Comparison of ENCODE assay signal across 15 cellular contexts in the genomic region with DNA sequence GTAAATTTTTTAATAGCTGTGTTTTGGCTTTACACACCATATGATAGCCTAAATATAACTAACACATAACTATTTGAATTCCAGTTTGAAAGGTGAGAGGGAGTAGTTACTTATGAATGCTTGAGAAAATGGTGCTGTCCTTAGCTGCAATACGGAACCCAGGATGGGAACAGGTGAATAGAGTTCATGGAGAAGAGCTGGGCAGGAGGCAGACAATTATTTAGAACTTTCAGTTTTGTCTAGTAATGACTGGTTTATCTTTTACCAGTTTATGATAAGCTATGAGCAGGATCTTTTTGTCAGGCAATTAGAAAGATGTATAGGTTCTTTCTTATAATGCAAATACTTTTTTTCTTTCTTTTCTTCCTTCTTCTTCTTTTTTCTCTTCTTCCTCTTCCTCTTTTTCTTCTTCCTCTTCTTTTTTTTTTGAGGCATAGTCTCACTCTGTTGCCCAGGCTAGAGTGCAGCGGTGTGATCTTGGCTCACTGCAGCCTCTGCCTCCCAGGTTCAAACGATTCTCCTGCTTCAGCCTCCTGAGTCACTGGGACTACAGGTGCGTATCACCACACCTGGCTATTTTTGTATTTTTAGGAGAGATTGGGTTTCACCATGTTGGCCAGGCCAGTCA.
"Had no signal": no experiment of that assay in that cellular context is flagged by ENCODE, and none has a peak within 500 bp of the region (broad histone marks: within the 10 kb centered on the region; RNA-seq: fewer than 3 reads in every experiment).

No MANE protein-coding gene starts in this region.

- H3K4me3 ChIP-seq: esophagus muscularis mucosa, left lung, upper lobe of left lung had no signal

- H3K9me3 ChIP-seq: esophagus muscularis mucosa, upper lobe of left lung had no signal

- H3K4me3 Mint-ChIP-seq: activated CD8-positive, alpha-beta memory T cell treated with anti-CD3 and anti-CD28 coated beads, Interleukin-2, amount 10 ng/mL, durations not matched to agents 7 days and 5 days; activated naive CD8-positive, alpha-beta T cell treated with anti-CD3 and anti-CD28 coated beads, Interleukin-2, amount 10 ng/mL, durations not matched to agents 7 days and 5 days; activated T-cell treated with anti-CD3 and anti-CD28 coated beads, Interleukin-2, amount 50 U/mL, for 4 hours; nephron; stimulated activated naive CD8-positive, alpha-beta T cell treated with anti-CD3 and anti-CD28 coated beads, Interleukin-15, Interleukin-2, amounts not matched to agents 100 ng/mL and 50 ng/mL, for 24 hours; T-helper 2 cell treated with Interferon-gamma antibody and Interleukin-4, amounts not matched to agents 5 μg/mL and 100 μg/mL, for 36 hours had no signal

- H3K9me3 Mint-ChIP-seq: activated T-cell treated with anti-CD3 and anti-CD28 coated beads, Interleukin-2, amount 50 U/mL, for 4 hours; stimulated activated naive CD8-positive, alpha-beta T cell treated with anti-CD3 and anti-CD28 coated beads, Interleukin-15, Interleukin-2, amounts not matched to agents 100 ng/mL and 50 ng/mL, for 24 hours had no signal

- H3K36me3 ChIP-seq: esophagus muscularis mucosa, upper lobe of left lung had no signal

- ATAC-seq: activated CD4-positive, CD25-positive, alpha-beta regulatory T cell treated with anti-CD3 and anti-CD28 coated beads, Interleukin-2, amount 50 U/mL, for 24 hours; activated CD8-positive, alpha-beta memory T cell treated with anti-CD3 and anti-CD28 coated beads, Interleukin-2, amount 10 ng/mL, durations not matched to agents 7 days and 5 days; activated T-cell treated with anti-CD3 and anti-CD28 coated beads, Interleukin-2, amount 50 U/mL, for 4 hours; left lung had no signal

- H3K4me1 Mint-ChIP-seq: nephron had no signal

- H3K27ac Mint-ChIP-seq: activated CD8-positive, alpha-beta memory T cell treated with anti-CD3 and anti-CD28 coated beads, Interleukin-2, amount 10 ng/mL, durations not matched to agents 7 days and 5 days; activated naive CD8-positive, alpha-beta T cell treated with anti-CD3 and anti-CD28 coated beads, Interleukin-2, amount 10 ng/mL, durations not matched to agents 7 days and 5 days; nephron; stimulated activated naive CD8-positive, alpha-beta T cell treated with anti-CD3 and anti-CD28 coated beads, Interleukin-15, Interleukin-2, amounts not matched to agents 100 ng/mL and 50 ng/mL, for 24 hours; T-helper 2 cell treated with Interferon-gamma antibody and Interleukin-4, amounts not matched to agents 5 μg/mL and 100 μg/mL, for 36 hours had no signal

- DNase-seq: activated CD4-positive, alpha-beta T cell treated with anti-CD3 and anti-CD28 coated beads, Interleukin-2, amount 50 U/mL, for 4 hours; activated CD8-positive, alpha-beta memory T cell treated with anti-CD3 and anti-CD28 coated beads, Interleukin-2, amount 10 ng/mL, durations not matched to agents 7 days and 5 days; activated gamma-delta T cell treated with Interleukin-2 at 50 U/mL for 16 hours; activated naive CD8-positive, alpha-beta T cell treated with anti-CD3 and anti-CD28 coated beads, Interleukin-2, amount 10 ng/mL, durations not matched to agents 7 days and 5 days; activated T-cell treated with anti-CD3 and anti-CD28 coated beads, Interleukin-2, amount 50 U/mL, for 4 hours; anterior cingulate cortex; head of caudate nucleus; stimulated activated CD4-positive, alpha-beta T cell treated with anti-CD3 and anti-CD28 coated beads, Interleukin-12 subunit alpha, Interleukin-12 subunit beta, amount 100 ng/mL, for 4 hours; upper lobe of left lung had no signal

- H3K27ac ChIP-seq: esophagus muscularis mucosa, left lung, upper lobe of left lung had no signal

- H3K27me3 ChIP-seq: esophagus muscularis mucosa, left lung, upper lobe of left lung had no signal

- H3K27me3 Mint-ChIP-seq: activated CD8-positive, alpha-beta memory T cell treated with anti-CD3 and anti-CD28 coated beads, Interleukin-2, amount 10 ng/mL, durations not matched to agents 7 days and 5 days; activated naive CD8-positive, alpha-beta T cell treated with anti-CD3 and anti-CD28 coated beads, Interleukin-2, amount 10 ng/mL, durations not matched to agents 7 days and 5 days; stimulated activated naive CD8-positive, alpha-beta T cell treated with anti-CD3 and anti-CD28 coated beads, Interleukin-15, Interleukin-2, amounts not matched to agents 100 ng/mL and 50 ng/mL, for 24 hours had no signal
